In the genomic region with DNA sequence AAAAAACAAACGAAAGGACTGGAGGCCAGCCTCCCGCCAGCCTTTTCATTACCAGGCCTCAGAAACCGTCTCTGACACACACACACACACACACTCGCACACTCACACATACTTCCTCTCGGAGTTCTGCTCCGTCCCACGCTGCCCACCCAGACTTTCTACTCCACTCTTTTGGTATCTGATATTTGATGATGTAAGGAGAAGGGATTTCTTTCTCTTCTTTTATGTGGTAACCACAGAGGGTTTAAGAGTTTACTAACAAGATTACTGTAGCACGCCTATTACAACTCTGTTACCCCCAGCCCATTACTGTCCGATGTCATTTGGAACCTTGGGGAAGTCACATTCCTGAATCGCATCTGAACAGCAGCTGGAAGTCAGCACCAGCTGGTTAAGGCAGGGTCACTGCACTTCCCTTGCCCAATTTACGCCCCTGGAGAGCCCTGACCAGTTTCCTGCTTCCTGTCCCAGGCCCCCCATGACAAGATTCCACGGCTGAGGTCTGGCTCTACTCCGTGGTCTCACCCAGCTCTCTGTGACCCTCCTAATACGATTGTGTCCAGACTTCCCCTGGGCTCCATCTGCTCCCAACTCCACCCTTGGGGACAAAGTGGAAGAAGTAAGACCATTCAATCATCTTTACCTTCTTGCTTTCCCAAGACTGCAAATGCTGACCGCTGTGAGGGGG, we compare ENCODE assay signal across 8 cellular contexts. TPM values are rescaled to one million over a fixed set of nuclear protein-coding genes. Genes with fewer than 3 reads are reported as not detected.
A peak's percentile ranks its signal among the peaks of the same experiment; 100 is the strongest.
DNase-seq lines count a peak whose midpoint lies in the region; ATAC-seq and TF ChIP-seq lines count a peak whose summit lies in the region.

No MANE protein-coding gene starts in this region.

- CTCF ChIA-PET in activated CD4-positive, alpha-beta memory T cell treated with anti-CD3 and anti-CD28 coated beads for 36 hours (lab: Charles Lee): interaction anchor here (1.7 kb wide), 1 partner anchor 14 kb away, joined by 3 read pairs; no protein-coding TSS in a partner anchor

- ATAC-seq in GM18909 (IDR thresholded peaks at IDR 0.05; ENCODE audit: poor library complexity, unreplicated experiment) (no peak), HG03159 (IDR thresholded peaks at IDR 0.05; ENCODE audit: unreplicated experiment) (no peak)

- in situ Hi-C loops in HAP-1 (cut with MboI; ENCODE audit: low sequenced_read_pairs): no loop called here
- in situ Hi-C loops in KBM-7 (cut with MboI; ENCODE audit: low pct_unique_long_range_greater_than_20kb, low sequenced_read_pairs): no loop called here

- peaks cover 36% of the 10 kb centered on the region for H3K4me1 ChIP-seq in HAP-1
- no peaks in the 10 kb centered on the region for H3K4me1 ChIP-seq in prostate gland (replicated peaks)

- H3K27ac Mint-ChIP-seq in activated CD4-positive, alpha-beta memory T cell treated with anti-CD3 and anti-CD28 coated beads for 36 hours: no peak overlapping the region
- H3K27ac Mint-ChIP-seq in glutamatergic neuron (ENCODE audit: unreplicated experiment): peak overlapping the region; percentile 99

- H3K36me3 ChIP-seq in HAP-1 (replicated peaks): no peaks in the 10 kb centered on the region
- H3K36me3 ChIP-seq in prostate gland: no peaks in the 10 kb centered on the region

- DNase-seq in HAP-1 (ENCODE audit: low spot score in 2 of 2) (peak in 1 of 2 experiments; percentile 35), glutamatergic neuron (peak; percentile 42), prostate gland (ENCODE audit: low spot score) (no peak), UCSD-AML1 (lab: John Stamatoyannopoulos, UW; ENCODE audit: unreplicated experiment) (no peak), KBM-7 (no peak)
- DNase-seq in activated CD4-positive, alpha-beta memory T cell treated with anti-CD3 and anti-CD28 coated beads for 36 hours: peak; percentile 39

- POLR2A ChIA-PET in activated CD4-positive, alpha-beta memory T cell treated with anti-CD3 and anti-CD28 coated beads for 36 hours (lab: Charles Lee): no interaction called here

- H3K27me3 Mint-ChIP-seq in activated CD4-positive, alpha-beta memory T cell treated with anti-CD3 and anti-CD28 coated beads for 36 hours: peaks cover 50% of the 10 kb centered on the region
- H3K27me3 Mint-ChIP-seq in glutamatergic neuron (ENCODE audit: unreplicated experiment): peaks cover 17% of the 10 kb centered on the region

- no peak for TF ChIP-seq POLR2A in prostate gland (IDR thresholded peaks at IDR 0.05)

- H3K4me3 ChIP-seq in HAP-1 (peak overlapping the region; percentile 70), prostate gland (peak overlapping the region; percentile 50 to 51)

- H3K9me3 Mint-ChIP-seq in activated CD4-positive, alpha-beta memory T cell treated with anti-CD3 and anti-CD28 coated beads for 36 hours: no peaks in the 10 kb centered on the region
- peaks cover 21% of the 10 kb centered on the region for H3K9me3 Mint-ChIP-seq in glutamatergic neuron (ENCODE audit: unreplicated experiment)

- WGBS in prostate gland: 35% methylated on average over 15 of the region's 15 CpGs

- TF ChIP-seq CTCF in glutamatergic neuron (IDR thresholded peaks at IDR 0.05; ENCODE audit: partially characterized antibody, unreplicated experiment): no peak
- no peak for TF ChIP-seq CTCF in prostate gland (IDR thresholded peaks at IDR 0.05)

- H3K27me3 ChIP-seq in HAP-1 (ENCODE audit: low read depth): no peaks in the 10 kb centered on the region
- H3K27me3 ChIP-seq in prostate gland (replicated peaks; ENCODE audit: insufficient read depth): no peaks in the 10 kb centered on the region

- peaks cover 10% of the 10 kb centered on the region for H3K4me1 Mint-ChIP-seq in activated CD4-positive, alpha-beta memory T cell treated with anti-CD3 and anti-CD28 coated beads for 36 hours (ENCODE audit: low read depth)
- H3K4me1 Mint-ChIP-seq in glutamatergic neuron (ENCODE audit: low read depth, unreplicated experiment): peaks cover 32% of the 10 kb centered on the region

- no peaks in the 10 kb centered on the region for H3K36me3 Mint-ChIP-seq in activated CD4-positive, alpha-beta memory T cell treated with anti-CD3 and anti-CD28 coated beads for 36 hours
- no peaks in the 10 kb centered on the region for H3K36me3 Mint-ChIP-seq in glutamatergic neuron (ENCODE audit: unreplicated experiment)

- H3K9me3 ChIP-seq in HAP-1: no peaks in the 10 kb centered on the region
- no peaks in the 10 kb centered on the region for H3K9me3 ChIP-seq in prostate gland

- intact Hi-C loops in activated CD4-positive, alpha-beta memory T cell treated with anti-CD3 and anti-CD28 coated beads for 36 hours (cut with micrococcal nuclease): no loop called here
- intact Hi-C loops in prostate gland (cut with DNase I): loop anchor here (2.0 to 5.0 kb wide), 2 partner anchors 37 to 73 kb away; no protein-coding TSS in a partner anchor

- peak overlapping the region; percentile 68 for H3K4me3 Mint-ChIP-seq in activated CD4-positive, alpha-beta memory T cell treated with anti-CD3 and anti-CD28 coated beads for 36 hours
- H3K4me3 Mint-ChIP-seq in glutamatergic neuron (ENCODE audit: unreplicated experiment): peak overlapping the region; percentile 95

- peak overlapping the region; percentile 70 to 78 for H3K27ac ChIP-seq in prostate gland

RNA-seq across cellular contexts. Expression of a gene that starts 1.1 kb away (rescaled TPM):
- not detected for total RNA-seq in activated CD4-positive, alpha-beta memory T cell treated with anti-CD3 and anti-CD28 coated beads for 36 hours
- total RNA-seq in glutamatergic neuron (ENCODE audit: unreplicated experiment) (64.7 TPM), prostate gland (1 to 10 TPM; 4.0 to 9.2 TPM)

RNA-seq across cellular contexts. Expression of a gene that starts 33.2 kb away (rescaled TPM):
- total RNA-seq in activated CD4-positive, alpha-beta memory T cell treated with anti-CD3 and anti-CD28 coated beads for 36 hours: 10 to 100 TPM; 24.2 to 24.4 TPM
- total RNA-seq in glutamatergic neuron (ENCODE audit: unreplicated experiment) (9.1 TPM), prostate gland (10 to 100 TPM; 26.5 to 30.6 TPM)

RNA-seq across cellular contexts. Expression of a gene that starts 57.0 kb away (rescaled TPM):
- 100 to 1,000 TPM; 171 to 183 TPM for total RNA-seq in activated CD4-positive, alpha-beta memory T cell treated with anti-CD3 and anti-CD28 coated beads for 36 hours
- total RNA-seq in glutamatergic neuron (ENCODE audit: unreplicated experiment) (127 TPM), prostate gland (100 to 1,000 TPM; 151 to 333 TPM)

Comparison
In these comparisons a context has a peak if more than half of its experiments do, and no peak if none do; other contexts are left out.
1. DNase-seq: peak in activated CD4-positive, alpha-beta memory T cell treated with anti-CD3 and anti-CD28 coated beads for 36 hours (single experiment) and glutamatergic neuron (single experiment); none in prostate gland (single experiment), UCSD-AML1 (single experiment) and KBM-7 (single experiment).
2. RNA of a gene that starts 1.1 kb away (total RNA-seq): 64.7 TPM in glutamatergic neuron (single experiment) and 4.0 to 9.2 TPM in prostate gland; not detected in activated CD4-positive, alpha-beta memory T cell treated with anti-CD3 and anti-CD28 coated beads for 36 hours; every median in the first group is over 4 times any median in the second.